1 cellular context compared by ENCODE assay signal in the genomic region with DNA sequence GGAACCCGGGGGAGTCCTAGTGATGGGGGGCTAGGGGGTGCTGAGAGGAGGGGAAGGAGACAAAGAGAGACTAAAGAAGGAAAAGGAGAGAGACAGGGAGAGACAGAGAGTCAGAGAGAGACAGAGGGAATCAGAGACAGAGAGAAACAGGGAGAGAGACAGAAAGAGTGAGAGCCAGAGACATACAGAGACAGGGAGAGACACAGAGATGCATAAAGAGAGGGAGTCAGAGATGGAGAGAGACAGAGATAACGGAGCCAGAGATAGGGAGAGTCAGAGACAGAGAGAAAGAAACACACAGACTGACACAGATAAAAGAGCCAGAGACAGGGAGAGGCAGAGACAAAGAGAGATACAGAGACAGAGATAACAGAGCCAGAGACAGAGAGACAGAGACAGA.
TF ChIP-seq lines count a peak whose summit lies in the region.

No MANE protein-coding gene starts in this region.

TF ChIP-seq in SK-N-SH, 30 proteins besides CTCF, POLR2A, EP300 and RAD21:
- TF ChIP-seq POLR2AphosphoS5 (IDR thresholded peaks at IDR 0.05; ENCODE audit: low read depth, low read length) (no peak), REST (IDR thresholded peaks at IDR 0.05; ENCODE audit: low read depth, low read length) (no peak), RCOR1 (IDR thresholded peaks at IDR 0.05; ENCODE audit: low read length) (no peak), FOXM1 (IDR thresholded peaks at IDR 0.05; ENCODE audit: low read depth) (no peak), RXRA (IDR thresholded peaks at IDR 0.05; ENCODE audit: borderline replicate concordance, low read depth) (no peak), TEAD4 (IDR thresholded peaks at IDR 0.05; ENCODE audit: borderline replicate concordance, insufficient read depth) (no peak), GABPA (IDR thresholded peaks at IDR 0.05; ENCODE audit: low read depth) (no peak), ELF1 (IDR thresholded peaks at IDR 0.05) (no peak), GATA2 (CRISPR knock-in tag; IDR thresholded peaks at IDR 0.05) (no peak), FOSL2 (IDR thresholded peaks at IDR 0.05; ENCODE audit: borderline replicate concordance, low read depth) (no peak)
- TF ChIP-seq, protein P1, sequence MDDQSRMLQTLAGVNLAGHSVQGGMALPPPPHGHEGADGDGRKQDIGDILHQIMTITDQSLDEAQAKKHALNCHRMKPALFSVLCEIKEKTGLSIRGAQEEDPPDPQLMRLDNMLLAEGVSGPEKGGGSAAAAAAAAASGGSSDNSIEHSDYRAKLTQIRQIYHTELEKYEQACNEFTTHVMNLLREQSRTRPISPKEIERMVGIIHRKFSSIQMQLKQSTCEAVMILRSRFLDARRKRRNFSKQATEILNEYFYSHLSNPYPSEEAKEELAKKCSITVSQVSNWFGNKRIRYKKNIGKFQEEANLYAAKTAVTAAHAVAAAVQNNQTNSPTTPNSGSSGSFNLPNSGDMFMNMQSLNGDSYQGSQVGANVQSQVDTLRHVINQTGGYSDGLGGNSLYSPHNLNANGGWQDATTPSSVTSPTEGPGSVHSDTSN (IDR thresholded peaks at IDR 0.05) = no peak
TF ChIP-seq in SK-N-SH: peak in this region for 0.
